In genomic region chr17:16215273-16215964, GRCh38 we compare ENCODE assay signal across 8 cellular contexts.
A peak's percentile ranks its signal among the peaks of the same experiment; 100 is the strongest.
DNase-seq lines count a peak whose midpoint lies in the region; ATAC-seq lines count a peak whose summit lies in the region.

TSS of gene NCOR1 (minus strand) at chr17:16215534. CDS start at chr17:16194569, 20,965 bp downstream.

- DNase-seq in AG20443 (ENCODE audit: low spot score) = peak; percentile 94
- DNase-seq in NCI-H345 (lab: John Stamatoyannopoulos, UW) = peak; percentile 87
- peak; percentile 80 for DNase-seq in activated CD4-positive, CD25-positive, alpha-beta regulatory T cell treated with anti-CD3 and anti-CD28 coated beads, Interleukin-2, amount 50 U/mL, for 16 hours (ENCODE audit: low read depth, low spot score)
- peak; percentile 83 for DNase-seq in central memory CD4-positive, alpha-beta T cell
- peak; percentile 99 for DNase-seq in islet precursor cell
- peak; percentile 86 for DNase-seq in stimulated activated CD4-positive, alpha-beta T cell treated with anti-CD3 and anti-CD28 coated beads, Interleukin-12 subunit alpha, Interleukin-12 subunit beta, amount 100 ng/mL, for 4 hours

- ATAC-seq in GM19025 (IDR thresholded peaks at IDR 0.05; ENCODE audit: low read depth, unreplicated experiment) = peak; percentile 80
- ATAC-seq in HG03280 (IDR thresholded peaks at IDR 0.05; ENCODE audit: unreplicated experiment) = peak; percentile 75

Comparison
In these comparisons a context has a peak if more than half of its experiments do, and no peak if none do; other contexts are left out.
1. Peak in every context shown above with its lines: DNase-seq and ATAC-seq.